22 cellular contexts compared by ENCODE assay signal in genomic region chr14:44812672-44813071, GRCh38.
"Had no signal": no experiment of that assay in that cellular context is flagged by ENCODE, and none has a peak within 500 bp of the region (broad histone marks: within the 10 kb centered on the region; RNA-seq: fewer than 3 reads in every experiment).

No MANE protein-coding gene starts in this region.

- H3K4me3 ChIP-seq: MG63, SJSA1, SK-N-MC had no signal

- ATAC-seq: HepG2 had no signal

- H3K36me3 ChIP-seq: MG63, SJSA1 had no signal

- H3K27ac ChIP-seq: SJSA1, SK-N-MC had no signal

- DNase-seq: IMR-90, Karpas-422, KG1, MG63, NCI-H1092, NCI-H1436, NCI-H1694 treated with DMSO at 0.1 percent for 48 hours, NCI-H1930, NCI-H2081, NCI-H2107, NCI-H2227 treated with DMSO at 0.1 percent for 48 hours, NCI-H446, NCI-H510A, NCI-H524 treated with DMSO at 0.1 percent for 48 hours, NCI-H69, NCI-H774, Right ventricle myocardium superior, RPMI8226, SIG-M5 had no signal

- H3K9me3 ChIP-seq: MG63, SJSA1 had no signal

- H3K27me3 ChIP-seq: MG63, SJSA1 had no signal

- H3K4me1 ChIP-seq: SJSA1 had no signal
